ENCODE assay signal across 24 cellular contexts in the genomic region with DNA sequence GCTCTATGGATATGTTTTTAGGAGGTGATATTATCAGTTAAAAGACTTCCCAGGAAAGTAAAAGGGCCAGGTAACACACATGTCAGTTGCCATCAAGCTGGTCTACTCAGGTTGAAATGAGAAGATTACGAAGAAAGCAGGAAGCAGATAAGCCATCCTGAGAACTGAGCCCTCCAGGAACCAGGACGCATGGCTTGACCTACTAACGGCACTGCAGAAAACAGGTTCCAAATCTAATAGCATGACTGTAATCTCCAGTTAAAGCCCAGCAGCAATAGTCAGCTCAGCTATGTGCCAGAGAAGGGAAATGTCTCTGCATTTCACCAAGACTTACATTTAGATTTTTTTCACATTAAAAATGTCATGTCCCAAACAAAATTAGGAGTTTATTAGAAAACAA.
A peak's percentile ranks its signal among the peaks of the same experiment; 100 is the strongest.
DNase-seq lines count a peak whose midpoint lies in the region; FAIRE-seq and TF ChIP-seq lines count a peak whose summit lies in the region.
"Had no signal": no experiment of that assay in that cellular context is flagged by ENCODE, and none has a peak within 500 bp of the region (broad histone marks: within the 10 kb centered on the region; RNA-seq: fewer than 3 reads in every experiment).

No MANE protein-coding gene starts in this region.

- WGBS in mesendoderm (ENCODE audit: extremely low coverage, insufficient coverage, low lambda C conversion rate) = no CpG with 5 or more reads among the region's 3 CpGs
- WGBS in thyroid gland, 2 donors = 33 to 34% methylated on average over 3 of the region's 3 CpGs

- H3K36me3 Mint-ChIP-seq in chondrocyte (ENCODE audit: low read depth) (peaks cover 10% of the 10 kb centered on the region), immature natural killer cell (no peaks in the 10 kb centered on the region)
- H3K36me3 Mint-ChIP-seq: memory B cell; naive thymus-derived CD8-positive, alpha-beta T cell had no signal

- no peak overlapping the region for H3K56ac ChIP-seq in mesendoderm (ENCODE audit: low read length)

- peak; percentile 65 for FAIRE-seq in HTR-8/SVneo (lab: Jason Lieb, UNC)
- FAIRE-seq: colon, D721Med, GM19239 had no signal

- no peak overlapping the region for H3K18ac ChIP-seq in mesendoderm (ENCODE audit: low read length)

- no peaks in the 10 kb centered on the region for H3K9me3 ChIP-seq in thyroid gland
- H3K9me3 ChIP-seq: SK-N-SH, testis had no signal

- no peak overlapping the region for H3K4me3 Mint-ChIP-seq in chondrocyte (ENCODE audit: unreplicated experiment)
- H3K4me3 Mint-ChIP-seq in immature natural killer cell = no peak overlapping the region
- H3K4me3 Mint-ChIP-seq: activated CD4-positive, alpha-beta T cell treated with anti-CD3 and anti-CD28 coated beads for 36 hours; activated T-cell treated with anti-CD3 and anti-CD28 coated beads, Interleukin-2, amount 50 U/mL, for 24 hours; memory B cell; naive thymus-derived CD8-positive, alpha-beta T cell; T-helper 17 cell had no signal

- H3K27me3 ChIP-seq in mesendoderm (ENCODE audit: insufficient read depth, low read length, poor library complexity) (no peaks in the 10 kb centered on the region), thyroid gland (no peaks in the 10 kb centered on the region)
- H3K27me3 ChIP-seq: testis had no signal

- no peak for DNase-seq in HTR-8/SVneo (ENCODE audit: insufficient read length, low spot score)
- DNase-seq in chondrocyte (ENCODE audit: low spot score) = no peak
- peak; percentile 79 for DNase-seq in mesendoderm
- DNase-seq in thyroid gland = peak; percentile 51 to 61
- DNase-seq in mucosa of gallbladder (ENCODE audit: low spot score) = no peak
- no peak for DNase-seq in immature natural killer cell
- no peak for DNase-seq in EL
- DNase-seq: activated CD4-positive, alpha-beta T cell treated with anti-CD3 and anti-CD28 coated beads for 36 hours; activated T-cell treated with anti-CD3 and anti-CD28 coated beads, Interleukin-2, amount 50 U/mL, for 24 hours; Kasumi-1; naive thymus-derived CD8-positive, alpha-beta T cell; NCI-H1048; NCI-H1694 treated with DMSO at 0.1 percent for 48 hours; NCI-H526 treated with DMSO at 0.1 percent for 48 hours; occipital lobe; retina; SK-N-SH; T-helper 17 cell; testis had no signal

- H3K4me1 Mint-ChIP-seq in chondrocyte (ENCODE audit: low read depth) (peaks cover 61% of the 10 kb centered on the region), immature natural killer cell (no peaks in the 10 kb centered on the region)
- H3K4me1 Mint-ChIP-seq: activated CD4-positive, alpha-beta T cell treated with anti-CD3 and anti-CD28 coated beads for 36 hours; memory B cell; naive thymus-derived CD8-positive, alpha-beta T cell; T-helper 17 cell had no signal

- peak in 1 of 2 donors; percentile 6 for TF ChIP-seq POLR2A in thyroid gland (IDR thresholded peaks at IDR 0.05)

- TF ChIP-seq CTCF in chondrocyte (IDR thresholded peaks at IDR 0.05) (no peak), thyroid gland (IDR thresholded peaks at IDR 0.05) (no peak)

- no peak overlapping the region for H4K5ac ChIP-seq in mesendoderm (ENCODE audit: low read length)

- no peaks in the 10 kb centered on the region for H3K79me2 ChIP-seq in mesendoderm (ENCODE audit: control insufficient read depth, insufficient read depth, low read length)

- no peak overlapping the region for H3K27ac ChIP-seq in mesendoderm (ENCODE audit: low read depth, low read length)
- H3K27ac ChIP-seq in thyroid gland = peak overlapping the region; percentile 73 to 95 (median 91)
- H3K27ac ChIP-seq: RWPE1, testis had no signal

- no peak overlapping the region for H2BK120ac ChIP-seq in mesendoderm (ENCODE audit: low read depth, low read length)

- peak overlapping the region; percentile 12 for H3K27ac Mint-ChIP-seq in chondrocyte (ENCODE audit: unreplicated experiment)
- H3K27ac Mint-ChIP-seq in immature natural killer cell = no peak overlapping the region
- H3K27ac Mint-ChIP-seq: activated CD4-positive, alpha-beta T cell treated with anti-CD3 and anti-CD28 coated beads for 36 hours; activated T-cell treated with anti-CD3 and anti-CD28 coated beads, Interleukin-2, amount 50 U/mL, for 24 hours; memory B cell; naive thymus-derived CD8-positive, alpha-beta T cell; T-helper 17 cell had no signal

- H2BK5ac ChIP-seq in mesendoderm (ENCODE audit: low read length) = no peak overlapping the region

- no peaks in the 10 kb centered on the region for H3K27me3 Mint-ChIP-seq in chondrocyte (ENCODE audit: low read depth)
- peaks cover 0 to 3% (median 0%) of the 10 kb centered on the region in 3 donors for H3K27me3 Mint-ChIP-seq in immature natural killer cell (ENCODE audit: low read depth in 3 of 3)

- H2BK15ac ChIP-seq in mesendoderm (replicated peaks; ENCODE audit: low read depth) = no peak overlapping the region

- H3K4me2 ChIP-seq in mesendoderm (ENCODE audit: low read length) = no peak overlapping the region
- H3K4me2 ChIP-seq: SK-N-SH had no signal

- no peak overlapping the region for H3K23ac ChIP-seq in mesendoderm (ENCODE audit: low read length)

- peaks cover 11% of the 10 kb centered on the region for H3K4me1 ChIP-seq in mesendoderm (ENCODE audit: control insufficient read depth, low read depth, low read length)
- peaks cover 53 to 64% of the 10 kb centered on the region in 2 donors for H3K4me1 ChIP-seq in thyroid gland

- H3K4me3 ChIP-seq in mesendoderm (ENCODE audit: low read length) = no peak overlapping the region
- H3K4me3 ChIP-seq in thyroid gland (replicated peaks in 1 of 3) = no peak overlapping the region
- H3K4me3 ChIP-seq: testis had no signal

- H4K8ac ChIP-seq in mesendoderm (ENCODE audit: low read depth, low read length) = no peak overlapping the region

- H3K9ac ChIP-seq in mesendoderm (ENCODE audit: low read length) = no peak overlapping the region
- H3K9ac ChIP-seq: SK-N-SH had no signal

- H3K9me3 Mint-ChIP-seq in chondrocyte (ENCODE audit: low read depth) (peaks cover 6% of the 10 kb centered on the region), immature natural killer cell (peaks cover 0 to 3% (median 0%) of the 10 kb centered on the region in 6 donors)
- H3K9me3 Mint-ChIP-seq: activated T-cell treated with anti-CD3 and anti-CD28 coated beads, Interleukin-2, amount 50 U/mL, for 24 hours had no signal

- no peaks in the 10 kb centered on the region for H3K36me3 ChIP-seq in mesendoderm (ENCODE audit: control insufficient read depth, insufficient read depth, low read length)
- H3K36me3 ChIP-seq in thyroid gland = no peaks in the 10 kb centered on the region

- H3K4ac ChIP-seq in mesendoderm (ENCODE audit: low read depth, low read length) = no peak overlapping the region

- H2AK5ac ChIP-seq in mesendoderm (ENCODE audit: low read length) = no peak overlapping the region

- intact Hi-C loops in thyroid gland (cut with DNase I) = no loop called here

- peaks cover 3% of the 10 kb centered on the region for H3K79me1 ChIP-seq in mesendoderm (ENCODE audit: low read length)

Comparison
In these comparisons a context has a peak if more than half of its experiments do, and no peak if none do; other contexts are left out.
1. DNase-seq: peak in mesendoderm (single experiment) and thyroid gland (2 of 2); none in HTR-8/SVneo (single experiment), chondrocyte (single experiment), mucosa of gallbladder (single experiment), immature natural killer cell (0 of 3) and EL (single experiment).